41 cellular contexts compared by ENCODE assay signal in the genomic region with DNA sequence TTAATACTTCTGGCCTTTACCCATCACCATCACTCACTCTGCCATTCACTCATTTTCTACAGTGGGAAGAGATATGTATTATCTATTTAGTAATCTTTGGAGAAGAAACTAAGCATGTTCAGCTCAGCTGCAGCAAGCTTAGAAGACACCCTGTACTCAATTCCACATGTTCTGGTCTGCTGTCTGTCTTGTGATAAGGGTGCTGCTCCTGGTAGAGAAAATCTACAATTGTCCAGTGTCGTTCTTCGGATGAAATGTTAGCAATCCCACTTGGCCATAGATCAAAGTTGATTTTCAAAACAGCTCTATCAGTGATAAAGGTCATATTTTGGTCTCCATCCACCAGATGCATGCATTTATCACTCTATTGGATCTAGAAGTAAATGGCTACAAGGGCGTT.
"Had no signal": no experiment of that assay in that cellular context is flagged by ENCODE, and none has a peak within 500 bp of the region (broad histone marks: within the 10 kb centered on the region; RNA-seq: fewer than 3 reads in every experiment).

No MANE protein-coding gene starts in this region.

- H3K36me3 Mint-ChIP-seq: activated naive CD4-positive, alpha-beta T cell treated with anti-CD3 and anti-CD28 coated beads, Interleukin-2, amount 10 ng/mL, durations not matched to agents 7 days and 5 days; activated naive CD4-positive, alpha-beta T cell treated with anti-CD3 and anti-CD28 coated beads, Interleukin-2, amount 50 U/mL, for 24 hours; activated naive CD4-positive, alpha-beta T cell treated with anti-CD3 and anti-CD28 coated beads, Interleukin-2, amount 50 U/mL, for 72 hours; activated naive CD8-positive, alpha-beta T cell; activated naive CD8-positive, alpha-beta T cell treated with anti-CD3 and anti-CD28 coated beads for 36 hours; activated naive CD8-positive, alpha-beta T cell treated with anti-CD3 and anti-CD28 coated beads, Interleukin-2, amount 10 ng/mL, durations not matched to agents 7 days and 5 days; brain had no signal

- FAIRE-seq: astrocyte, bronchial epithelial cell had no signal

- H3K27me3 ChIP-seq: adrenal gland, ascending aorta, body of pancreas, brain microvascular endothelial cell, breast epithelium, cardiac muscle cell had no signal

- ATAC-seq: activated naive CD4-positive, alpha-beta T cell treated with anti-CD3 and anti-CD28 coated beads, Interleukin-2, amount 50 U/mL, for 72 hours; activated naive CD8-positive, alpha-beta T cell treated with anti-CD3 and anti-CD28 coated beads, Interleukin-2, amount 50 U/mL, for 24 hours; activated T-cell treated with anti-CD3 and anti-CD28 coated beads, Interleukin-2, amount 50 U/mL, for 4 hours; activated T-cell treated with anti-CD3 and anti-CD28 coated beads, Interleukin-2, amount 50 U/mL, for 72 hours; activated T-helper 17 cell treated with anti-CD3 and anti-CD28 coated beads, Interleukin-2, amount 50 U/mL, for 72 hours; body of pancreas had no signal

- H3K4me3 ChIP-seq: adrenal gland, ascending aorta, body of pancreas, breast epithelium, cardiac muscle cell had no signal

- H3K4me1 ChIP-seq: adrenal gland, ascending aorta, body of pancreas, breast epithelium had no signal

- H3K9me3 ChIP-seq: adrenal gland, ascending aorta, body of pancreas, breast epithelium had no signal

- H3K27ac ChIP-seq: adrenal gland, ascending aorta, body of pancreas, brain microvascular endothelial cell, breast epithelium, cardiac muscle cell had no signal

- H3K27me3 Mint-ChIP-seq: activated naive CD4-positive, alpha-beta T cell treated with anti-CD3 and anti-CD28 coated beads, Interleukin-2, amount 10 ng/mL, durations not matched to agents 7 days and 5 days; activated naive CD4-positive, alpha-beta T cell treated with anti-CD3 and anti-CD28 coated beads, Interleukin-2, amount 50 U/mL, for 24 hours; activated naive CD8-positive, alpha-beta T cell; activated naive CD8-positive, alpha-beta T cell treated with anti-CD3 and anti-CD28 coated beads for 36 hours; activated naive CD8-positive, alpha-beta T cell treated with anti-CD3 and anti-CD28 coated beads, Interleukin-2, amount 10 ng/mL, durations not matched to agents 7 days and 5 days; activated naive CD8-positive, alpha-beta T cell treated with anti-CD3 and anti-CD28 coated beads, Interleukin-2, amount 50 U/mL, for 24 hours; activated T-cell treated with anti-CD3 and anti-CD28 coated beads, Interleukin-2, amount 50 U/mL, for 24 hours; activated T-helper 17 cell treated with anti-CD3 and anti-CD28 coated beads, Interleukin-2, amount 50 U/mL, for 72 hours; brain; central memory CD8-positive, alpha-beta T cell had no signal

- H3K4me3 Mint-ChIP-seq: activated naive CD4-positive, alpha-beta T cell treated with anti-CD3 and anti-CD28 coated beads for 36 hours; activated naive CD4-positive, alpha-beta T cell treated with anti-CD3 and anti-CD28 coated beads, Interleukin-2, amount 10 ng/mL, durations not matched to agents 7 days and 5 days; activated naive CD4-positive, alpha-beta T cell treated with anti-CD3 and anti-CD28 coated beads, Interleukin-2, amount 50 U/mL, for 24 hours; activated naive CD8-positive, alpha-beta T cell; activated naive CD8-positive, alpha-beta T cell treated with anti-CD3 and anti-CD28 coated beads for 36 hours; activated naive CD8-positive, alpha-beta T cell treated with anti-CD3 and anti-CD28 coated beads, Interleukin-2, amount 10 ng/mL, durations not matched to agents 7 days and 5 days; activated naive CD8-positive, alpha-beta T cell treated with anti-CD3 and anti-CD28 coated beads, Interleukin-2, amount 50 U/mL, for 24 hours; activated T-cell treated with anti-CD3 and anti-CD28 coated beads, Interleukin-2, amount 50 U/mL, for 24 hours; activated T-cell treated with anti-CD3 and anti-CD28 coated beads, Interleukin-2, amount 50 U/mL, for 4 hours; activated T-cell treated with anti-CD3 and anti-CD28 coated beads, Interleukin-2, amount 50 U/mL, for 72 hours; activated T-helper 1 cell treated with anti-CD3 and anti-CD28 coated beads, Interleukin-12 subunit alpha, Interleukin-12 subunit beta, Interleukin-2, Interleukin-4 antibody, amounts not matched to agents 30 ng/mL and 10 ng/mL and 1 ng/mL, durations not matched to agents 14 hours and 24 hours and 36 hours; activated T-helper 17 cell treated with anti-CD3 and anti-CD28 coated beads, Interleukin-2, amount 50 U/mL, for 72 hours; brain; central memory CD8-positive, alpha-beta T cell had no signal

- H3K36me3 ChIP-seq: adrenal gland, ascending aorta, brain microvascular endothelial cell, breast epithelium, cardiac muscle cell had no signal

- H3K4me1 Mint-ChIP-seq: activated naive CD4-positive, alpha-beta T cell treated with anti-CD3 and anti-CD28 coated beads, Interleukin-2, amount 10 ng/mL, durations not matched to agents 7 days and 5 days; activated naive CD4-positive, alpha-beta T cell treated with anti-CD3 and anti-CD28 coated beads, Interleukin-2, amount 50 U/mL, for 24 hours; activated naive CD8-positive, alpha-beta T cell treated with anti-CD3 and anti-CD28 coated beads for 36 hours; activated naive CD8-positive, alpha-beta T cell treated with anti-CD3 and anti-CD28 coated beads, Interleukin-2, amount 10 ng/mL, durations not matched to agents 7 days and 5 days; activated naive CD8-positive, alpha-beta T cell treated with anti-CD3 and anti-CD28 coated beads, Interleukin-2, amount 50 U/mL, for 24 hours; activated T-helper 17 cell treated with anti-CD3 and anti-CD28 coated beads, Interleukin-2, amount 50 U/mL, for 72 hours; brain; central memory CD8-positive, alpha-beta T cell had no signal

- DNase-seq: activated effector memory CD4-positive, alpha-beta T cell treated with anti-CD3 and anti-CD28 coated beads, Interleukin-2, amount 50 U/mL, for 16 hours; activated effector memory CD4-positive, alpha-beta T cell treated with Interleukin-2 at 50 U/mL for 16 hours; activated gamma-delta T cell; activated gamma-delta T cell treated with Interleukin-2 at 50 U/mL for 16 hours; activated naive CD4-positive, alpha-beta T cell; activated naive CD4-positive, alpha-beta T cell treated with anti-CD3 and anti-CD28 coated beads for 36 hours; activated naive CD4-positive, alpha-beta T cell treated with anti-CD3 and anti-CD28 coated beads, Interleukin-2, amount 10 ng/mL, durations not matched to agents 7 days and 5 days; activated naive CD4-positive, alpha-beta T cell treated with anti-CD3 and anti-CD28 coated beads, Interleukin-2, amount 50 U/mL, for 16 hours; activated naive CD4-positive, alpha-beta T cell treated with Interleukin-2 at 50 U/mL for 16 hours; activated naive CD8-positive, alpha-beta T cell treated with anti-CD3 and anti-CD28 coated beads for 36 hours; activated naive CD8-positive, alpha-beta T cell treated with anti-CD3 and anti-CD28 coated beads, Interleukin-2, amount 10 ng/mL, durations not matched to agents 7 days and 5 days; activated naive CD8-positive, alpha-beta T cell treated with anti-CD3 and anti-CD28 coated beads, Interleukin-2, amount 50 U/mL, for 24 hours; activated T-cell treated with anti-CD3 and anti-CD28 coated beads for 4 hours; activated T-cell treated with anti-CD3 and anti-CD28 coated beads, Interleukin-2, amount 50 U/mL, for 1 hour; activated T-cell treated with anti-CD3 and anti-CD28 coated beads, Interleukin-2, amount 50 U/mL, for 24 hours; activated T-cell treated with anti-CD3 and anti-CD28 coated beads, Interleukin-2, amount 50 U/mL, for 4 hours; activated T-cell treated with anti-CD3 and anti-CD28 coated beads, Interleukin-2, amount 50 U/mL, for 48 hours; activated T-cell treated with anti-CD3 and anti-CD28 coated beads, Interleukin-2, amount 50 U/mL, for 72 hours; adrenal gland; amniotic stem cell; amygdala; anterior cingulate cortex; aorta; body of pancreas; brain microvascular endothelial cell; caudate nucleus; central memory CD4-positive, alpha-beta T cell; cerebellar nuclear complex had no signal

- H3K27ac Mint-ChIP-seq: activated naive CD4-positive, alpha-beta T cell treated with anti-CD3 and anti-CD28 coated beads for 36 hours; activated naive CD4-positive, alpha-beta T cell treated with anti-CD3 and anti-CD28 coated beads, Interleukin-2, amount 10 ng/mL, durations not matched to agents 7 days and 5 days; activated naive CD4-positive, alpha-beta T cell treated with anti-CD3 and anti-CD28 coated beads, Interleukin-2, amount 50 U/mL, for 24 hours; activated naive CD4-positive, alpha-beta T cell treated with anti-CD3 and anti-CD28 coated beads, Interleukin-2, amount 50 U/mL, for 72 hours; activated naive CD8-positive, alpha-beta T cell; activated naive CD8-positive, alpha-beta T cell treated with anti-CD3 and anti-CD28 coated beads for 36 hours; activated naive CD8-positive, alpha-beta T cell treated with anti-CD3 and anti-CD28 coated beads, Interleukin-2, amount 10 ng/mL, durations not matched to agents 7 days and 5 days; activated naive CD8-positive, alpha-beta T cell treated with anti-CD3 and anti-CD28 coated beads, Interleukin-2, amount 50 U/mL, for 24 hours; activated T-cell treated with anti-CD3 and anti-CD28 coated beads, Interleukin-2, amount 50 U/mL, for 24 hours; activated T-cell treated with anti-CD3 and anti-CD28 coated beads, Interleukin-2, amount 50 U/mL, for 72 hours; activated T-helper 1 cell treated with anti-CD3 and anti-CD28 coated beads, Interleukin-12 subunit alpha, Interleukin-12 subunit beta, Interleukin-2, Interleukin-4 antibody, amounts not matched to agents 30 ng/mL and 10 ng/mL and 1 ng/mL, durations not matched to agents 14 hours and 24 hours and 36 hours; activated T-helper 17 cell treated with anti-CD3 and anti-CD28 coated beads, Interleukin-2, amount 50 U/mL, for 72 hours; activated T-helper 2 cell treated with anti-CD3 and anti-CD28 coated beads, Interferon-gamma antibody, Interleukin-2, Interleukin-4, amounts not matched to agents 10 μg/mL and 5 μg/mL and 100 μg/mL, durations not matched to agents 14 hours and 24 hours and 36 hours; brain had no signal
